16 cellular contexts compared by ENCODE assay signal in genomic region chr9:109868222-109868621, GRCh38.
DNase-seq lines count a peak whose midpoint lies in the region; TF ChIP-seq lines count a peak whose summit lies in the region.
"Had no signal": no experiment of that assay in that cellular context is flagged by ENCODE, and none has a peak within 500 bp of the region (broad histone marks: within the 10 kb centered on the region; RNA-seq: fewer than 3 reads in every experiment).

No MANE protein-coding gene starts in this region.

- H3K79me2 ChIP-seq in GM23248 (ENCODE audit: insufficient read depth) = peaks cover 48% of the 10 kb centered on the region

- no peaks in the 10 kb centered on the region for H3K27me3 ChIP-seq in GM23248 (replicated peaks; ENCODE audit: insufficient read depth)
- H3K27me3 ChIP-seq in left ventricle myocardium inferior (ENCODE audit: low read depth) = no peaks in the 10 kb centered on the region
- H3K27me3 ChIP-seq: vagina had no signal

- H3K4me3 Mint-ChIP-seq in chondrocyte (ENCODE audit: unreplicated experiment) = no peak overlapping the region

- CTCF ChIA-PET in RWPE1 (lab: Yijun Ruan, JAX) = interaction anchor here (0.6 to 0.7 kb wide), 2 partner anchors 19 to 195 kb away, joined by 3 read pairs; no protein-coding TSS in a partner anchor

- H3K27ac Mint-ChIP-seq in chondrocyte (ENCODE audit: unreplicated experiment) = peak overlapping the region; percentile 94

- no peak overlapping the region for H3K4me2 ChIP-seq in GM23248 (ENCODE audit: unreplicated experiment)

- in situ Hi-C loops in GM23248 (cut with MboI) = no loop called here

- H3K9ac ChIP-seq in GM23248 = no peak overlapping the region

- H2AFZ ChIP-seq in GM23248 = no peak overlapping the region

- no peaks in the 10 kb centered on the region for H3F3A ChIP-seq in GM23248 (ENCODE audit: insufficient read depth)

- no peaks in the 10 kb centered on the region for H3K9me2 ChIP-seq in GM23248 (ENCODE audit: insufficient read depth)

- intact Hi-C loops in left ventricle myocardium inferior (cut with micrococcal nuclease) = no loop called here

- H3K27me3 Mint-ChIP-seq in chondrocyte (ENCODE audit: low read depth) = no peaks in the 10 kb centered on the region

- H3K36me3 ChIP-seq in GM23248 (ENCODE audit: low read depth) (no peaks in the 10 kb centered on the region), left ventricle myocardium inferior (no peaks in the 10 kb centered on the region)
- H3K36me3 ChIP-seq: vagina had no signal

- POLR2A ChIA-PET in RWPE1 (lab: Yijun Ruan, JAX; ENCODE audit: low non-redundant PET) = no interaction called here

- H3K4me3 ChIP-seq in GM23248 (no peak overlapping the region), left ventricle myocardium inferior (peak overlapping the region; percentile 58)
- H3K4me3 ChIP-seq: vagina had no signal

- DNase-seq in GM23248 = peak; percentile 41
- DNase-seq in chondrocyte (ENCODE audit: low spot score) = no peak
- no peak for DNase-seq in left ventricle myocardium inferior
- peak; percentile 37 for DNase-seq in renal cortical epithelial cell (ENCODE audit: low read depth)
- no peak for DNase-seq in RWPE1 (ENCODE audit: low spot score)
- no peak for DNase-seq in H4 (ENCODE audit: low spot score)
- DNase-seq in activated T-cell treated with anti-CD3 and anti-CD28 coated beads for 4 hours = no peak
- DNase-seq in activated CD4-positive, alpha-beta T cell treated with anti-CD3 and anti-CD28 coated beads for 48 hours = no peak
- DNase-seq: activated naive CD4-positive, alpha-beta T cell treated with anti-CD3 and anti-CD28 coated beads, Interleukin-2, amount 50 U/mL, for 16 hours; DMS153; mammary epithelial cell; NCI-H187 treated with DMSO at 0.1 percent for 48 hours; NCI-H526; stimulated activated naive CD4-positive, alpha-beta T cell treated with Interleukin-2 at 50 U/mL for 16 hours; T-helper 1 cell had no signal

- 0 out of 2 replicates have a peak, but pooled peaks cover 4% of the 10 kb centered on the region for H4K20me1 ChIP-seq in GM23248 (ENCODE audit: insufficient read depth)

- no peaks in the 10 kb centered on the region for H3K36me3 Mint-ChIP-seq in chondrocyte (ENCODE audit: low read depth)

- H3K4me1 ChIP-seq in GM23248 (ENCODE audit: insufficient read depth) (no peaks in the 10 kb centered on the region), left ventricle myocardium inferior (peaks cover 51% of the 10 kb centered on the region)
- H3K4me1 ChIP-seq: vagina had no signal

- no peak for TF ChIP-seq CTCF in chondrocyte (IDR thresholded peaks at IDR 0.05)
- no peak for TF ChIP-seq CTCF in left ventricle myocardium inferior (IDR thresholded peaks at IDR 0.05; ENCODE audit: borderline replicate concordance)
- no peak for TF ChIP-seq CTCF in RWPE1 (conservative IDR thresholded peaks at IDR 0.05; ENCODE audit: low read depth)

- no peaks in the 10 kb centered on the region for H3K9me3 Mint-ChIP-seq in chondrocyte (ENCODE audit: low read depth)

- 80 to 85% methylated on average over 4 of the region's 4 CpGs for WGBS in GM23248 (ENCODE audit: low coverage in 1 of 2, low lambda C conversion rate in 2 of 2, missing lambda C conversion rate in 2 of 2), 2 experiments

- no peaks in the 10 kb centered on the region for H3K9me3 ChIP-seq in GM23248 (ENCODE audit: low read depth)
- H3K9me3 ChIP-seq in left ventricle myocardium inferior (replicated peaks) = no peaks in the 10 kb centered on the region
- H3K9me3 ChIP-seq: vagina had no signal

- H3K27ac ChIP-seq in GM23248 = no peak overlapping the region
- H3K27ac ChIP-seq in left ventricle myocardium inferior (replicated peaks) = peak overlapping the region; percentile 92
- no peak overlapping the region for H3K27ac ChIP-seq in RWPE1
- H3K27ac ChIP-seq: vagina had no signal

- H3K4me1 Mint-ChIP-seq in chondrocyte (ENCODE audit: low read depth) = peaks cover 39% of the 10 kb centered on the region

Comparison
In these comparisons a context has a peak if more than half of its experiments do, and no peak if none do; other contexts are left out.
1. DNase-seq: peak in GM23248 (single experiment) and renal cortical epithelial cell (single experiment); none in chondrocyte (single experiment), left ventricle myocardium inferior (single experiment), RWPE1 (single experiment), H4 (single experiment), activated T-cell treated with anti-CD3 and anti-CD28 coated beads for 4 hours (single experiment) and activated CD4-positive, alpha-beta T cell treated with anti-CD3 and anti-CD28 coated beads for 48 hours (single experiment).